In genomic region chr21:45358261-45358670, GRCh38 we compare ENCODE assay signal across 16 cellular contexts. TPM values are rescaled to one million over a fixed set of nuclear protein-coding genes. Genes with fewer than 3 reads are reported as not detected.
DNase-seq lines count a peak whose midpoint lies in the region; ATAC-seq and TF ChIP-seq lines count a peak whose summit lies in the region.
"Had no signal": no experiment of that assay in that cellular context is flagged by ENCODE, and none has a peak within 500 bp of the region (broad histone marks: within the 10 kb centered on the region; RNA-seq: fewer than 3 reads in every experiment).

No MANE protein-coding gene starts in this region.

- ATAC-seq in GM21825 (IDR thresholded peaks at IDR 0.05; ENCODE audit: unreplicated experiment): no peak
- ATAC-seq: activated CD4-positive, alpha-beta T cell treated with anti-CD3 and anti-CD28 coated beads for 36 hours; stimulated activated effector memory CD8-positive, alpha-beta T cell treated with anti-CD3 and anti-CD28 coated beads, Interleukin-12 subunit alpha, Interleukin-12 subunit beta, amount 100 ng/mL, for 72 hours had no signal

- no peaks in the 10 kb centered on the region for H3K27me3 ChIP-seq in parathyroid adenoma (ENCODE audit: control insufficient read depth, insufficient read depth, low read length)
- H3K27me3 ChIP-seq in tibial nerve: no peaks in the 10 kb centered on the region

- H3K36me3 Mint-ChIP-seq in glutamatergic neuron (ENCODE audit: unreplicated experiment): no peaks in the 10 kb centered on the region
- H3K36me3 Mint-ChIP-seq: naive B cell; stimulated activated effector memory CD8-positive, alpha-beta T cell treated with anti-CD3 and anti-CD28 coated beads, Interleukin-12 subunit alpha, Interleukin-12 subunit beta, amount 100 ng/mL, for 72 hours had no signal

- TF ChIP-seq POLR2A in tibial nerve (IDR thresholded peaks at IDR 0.05): no peak

- H2AFZ ChIP-seq in parathyroid adenoma: no peak overlapping the region

- no peaks in the 10 kb centered on the region for H3K79me2 ChIP-seq in parathyroid adenoma

- H3K36me3 ChIP-seq in parathyroid adenoma (ENCODE audit: control insufficient read depth, insufficient read depth, low read length): no peaks in the 10 kb centered on the region
- no peaks in the 10 kb centered on the region for H3K36me3 ChIP-seq in tibial nerve

- H3K27ac Mint-ChIP-seq in glutamatergic neuron (ENCODE audit: unreplicated experiment): peak overlapping the region; percentile 33
- H3K27ac Mint-ChIP-seq: activated CD4-positive, alpha-beta T cell treated with anti-CD3 and anti-CD28 coated beads for 36 hours; stimulated activated effector memory CD8-positive, alpha-beta T cell treated with anti-CD3 and anti-CD28 coated beads, Interleukin-12 subunit alpha, Interleukin-12 subunit beta, amount 100 ng/mL, for 72 hours had no signal

- no peak overlapping the region for H3K9ac ChIP-seq in parathyroid adenoma

- peaks cover 11% of the 10 kb centered on the region for H3K27me3 Mint-ChIP-seq in glutamatergic neuron (ENCODE audit: unreplicated experiment)

- no peak for TF ChIP-seq CTCF in VCaP (conservative IDR thresholded peaks at IDR 0.05)
- TF ChIP-seq CTCF in glutamatergic neuron (IDR thresholded peaks at IDR 0.05; ENCODE audit: partially characterized antibody, unreplicated experiment): no peak
- TF ChIP-seq CTCF in parathyroid adenoma (IDR thresholded peaks at IDR 0.05): no peak
- no peak for TF ChIP-seq CTCF in tibial nerve (IDR thresholded peaks at IDR 0.05)

- no peak overlapping the region for H3K4me2 ChIP-seq in parathyroid adenoma (ENCODE audit: low read length)

- TF ChIP-seq EP300 in tibial nerve (IDR thresholded peaks at IDR 0.05): no peak

- H3K9me3 Mint-ChIP-seq in glutamatergic neuron (ENCODE audit: unreplicated experiment): peaks cover 5% of the 10 kb centered on the region
- H3K9me3 Mint-ChIP-seq: stimulated activated effector memory CD8-positive, alpha-beta T cell treated with anti-CD3 and anti-CD28 coated beads, Interleukin-12 subunit alpha, Interleukin-12 subunit beta, amount 100 ng/mL, for 72 hours had no signal

- no peak overlapping the region for H3K4me3 Mint-ChIP-seq in glutamatergic neuron (ENCODE audit: unreplicated experiment)
- H3K4me3 Mint-ChIP-seq: activated CD4-positive, alpha-beta T cell treated with anti-CD3 and anti-CD28 coated beads for 36 hours; naive B cell; stimulated activated effector memory CD8-positive, alpha-beta T cell treated with anti-CD3 and anti-CD28 coated beads, Interleukin-12 subunit alpha, Interleukin-12 subunit beta, amount 100 ng/mL, for 72 hours had no signal

- peaks cover 29% of the 10 kb centered on the region for H3K4me1 Mint-ChIP-seq in glutamatergic neuron (ENCODE audit: low read depth, unreplicated experiment)
- H3K4me1 Mint-ChIP-seq: activated CD4-positive, alpha-beta T cell treated with anti-CD3 and anti-CD28 coated beads for 36 hours had no signal

- H3K27ac ChIP-seq in VCaP (peak overlapping the region; percentile 52; the same call in 1 of the 2 replicates), parathyroid adenoma (peak overlapping the region; percentile 19), tibial nerve (peak overlapping the region; percentile 3 to 83 (median 66))

- no peak for DNase-seq in glutamatergic neuron
- no peak for DNase-seq in tibial nerve (ENCODE audit: low spot score in 2 of 2)
- DNase-seq in activated CD4-positive, alpha-beta T cell treated with anti-CD3 and anti-CD28 coated beads, Interleukin-2, amount 50 U/mL, for 1 hour: no peak
- DNase-seq in NCI-H526 (lab: John Stamatoyannopoulos, UW): no peak
- DNase-seq: activated CD4-positive, alpha-beta T cell treated with anti-CD3 and anti-CD28 coated beads for 36 hours; activated effector memory CD4-positive, alpha-beta T cell treated with Interleukin-2 at 50 U/mL for 16 hours; caudate nucleus; EL; naive B cell; NCI-H1105 treated with DMSO at 0.1 percent for 48 hours; NCI-H748 treated with DMSO at 0.1 percent for 48 hours; T1000 had no signal

- WGBS in tibial nerve, 2 donors: 89 to 92% methylated on average over 15 of the region's 15 CpGs

- H3K4me1 ChIP-seq in parathyroid adenoma: no peaks in the 10 kb centered on the region
- peaks cover 0 to 29% (median 8%) of the 10 kb centered on the region in 4 donors for H3K4me1 ChIP-seq in tibial nerve

- H3K4me3 ChIP-seq in parathyroid adenoma (ENCODE audit: low read depth, low read length) (no peak overlapping the region), tibial nerve (no peak overlapping the region)

- no peaks in the 10 kb centered on the region for H3K9me3 ChIP-seq in parathyroid adenoma (ENCODE audit: control insufficient read depth, low read length)
- H3K9me3 ChIP-seq in tibial nerve: no peaks in the 10 kb centered on the region

RNA-seq across cellular contexts. Expression of gene COL18A1, which starts 46.7 kb away (rescaled TPM):
- 9.5 TPM for total RNA-seq in glutamatergic neuron (ENCODE audit: unreplicated experiment)
- total RNA-seq in tibial nerve: 100 to 1,000 TPM; 124 to 224 (median 173) TPM

Comparison
In these comparisons a context has a peak if more than half of its experiments do, and no peak if none do; other contexts are left out.
1. RNA of gene COL18A1, which starts 46.7 kb away (total RNA-seq): 124 to 224 TPM in tibial nerve; 9.5 TPM in glutamatergic neuron (single experiment); every median in the first group is over 10 times any median in the second.
2. Peak in every context shown above with its lines, with median percentiles within 50 percentile points of each other: H3K27ac ChIP-seq.